Comparison of ENCODE assay signal across 1 cellular context in the genomic region with DNA sequence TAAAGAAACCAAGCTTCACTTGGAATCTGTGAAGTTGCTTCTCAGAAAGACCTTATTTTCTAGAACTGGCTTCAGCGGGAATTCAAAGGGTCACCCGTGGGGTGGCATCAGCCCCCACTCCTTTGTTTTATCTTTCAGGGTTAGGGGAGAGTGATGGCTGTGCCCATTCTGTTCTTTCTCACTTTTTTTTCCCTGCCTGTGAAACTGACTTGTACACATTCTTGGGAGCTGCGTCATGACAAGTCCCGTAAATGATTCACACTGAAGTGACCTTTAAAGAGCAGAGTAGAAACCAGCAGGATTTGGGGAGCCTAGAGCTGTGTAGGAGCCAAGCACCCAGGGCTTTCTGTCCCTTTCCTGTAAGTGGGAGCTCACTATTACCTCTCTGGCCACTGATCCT.
TF ChIP-seq lines count a peak whose summit lies in the region.

No MANE protein-coding gene starts in this region.

TF ChIP-seq in GM23338, 12 proteins besides CTCF, POLR2A, EP300 and RAD21 (continued from another document):
- TF ChIP-seq, protein P1, sequence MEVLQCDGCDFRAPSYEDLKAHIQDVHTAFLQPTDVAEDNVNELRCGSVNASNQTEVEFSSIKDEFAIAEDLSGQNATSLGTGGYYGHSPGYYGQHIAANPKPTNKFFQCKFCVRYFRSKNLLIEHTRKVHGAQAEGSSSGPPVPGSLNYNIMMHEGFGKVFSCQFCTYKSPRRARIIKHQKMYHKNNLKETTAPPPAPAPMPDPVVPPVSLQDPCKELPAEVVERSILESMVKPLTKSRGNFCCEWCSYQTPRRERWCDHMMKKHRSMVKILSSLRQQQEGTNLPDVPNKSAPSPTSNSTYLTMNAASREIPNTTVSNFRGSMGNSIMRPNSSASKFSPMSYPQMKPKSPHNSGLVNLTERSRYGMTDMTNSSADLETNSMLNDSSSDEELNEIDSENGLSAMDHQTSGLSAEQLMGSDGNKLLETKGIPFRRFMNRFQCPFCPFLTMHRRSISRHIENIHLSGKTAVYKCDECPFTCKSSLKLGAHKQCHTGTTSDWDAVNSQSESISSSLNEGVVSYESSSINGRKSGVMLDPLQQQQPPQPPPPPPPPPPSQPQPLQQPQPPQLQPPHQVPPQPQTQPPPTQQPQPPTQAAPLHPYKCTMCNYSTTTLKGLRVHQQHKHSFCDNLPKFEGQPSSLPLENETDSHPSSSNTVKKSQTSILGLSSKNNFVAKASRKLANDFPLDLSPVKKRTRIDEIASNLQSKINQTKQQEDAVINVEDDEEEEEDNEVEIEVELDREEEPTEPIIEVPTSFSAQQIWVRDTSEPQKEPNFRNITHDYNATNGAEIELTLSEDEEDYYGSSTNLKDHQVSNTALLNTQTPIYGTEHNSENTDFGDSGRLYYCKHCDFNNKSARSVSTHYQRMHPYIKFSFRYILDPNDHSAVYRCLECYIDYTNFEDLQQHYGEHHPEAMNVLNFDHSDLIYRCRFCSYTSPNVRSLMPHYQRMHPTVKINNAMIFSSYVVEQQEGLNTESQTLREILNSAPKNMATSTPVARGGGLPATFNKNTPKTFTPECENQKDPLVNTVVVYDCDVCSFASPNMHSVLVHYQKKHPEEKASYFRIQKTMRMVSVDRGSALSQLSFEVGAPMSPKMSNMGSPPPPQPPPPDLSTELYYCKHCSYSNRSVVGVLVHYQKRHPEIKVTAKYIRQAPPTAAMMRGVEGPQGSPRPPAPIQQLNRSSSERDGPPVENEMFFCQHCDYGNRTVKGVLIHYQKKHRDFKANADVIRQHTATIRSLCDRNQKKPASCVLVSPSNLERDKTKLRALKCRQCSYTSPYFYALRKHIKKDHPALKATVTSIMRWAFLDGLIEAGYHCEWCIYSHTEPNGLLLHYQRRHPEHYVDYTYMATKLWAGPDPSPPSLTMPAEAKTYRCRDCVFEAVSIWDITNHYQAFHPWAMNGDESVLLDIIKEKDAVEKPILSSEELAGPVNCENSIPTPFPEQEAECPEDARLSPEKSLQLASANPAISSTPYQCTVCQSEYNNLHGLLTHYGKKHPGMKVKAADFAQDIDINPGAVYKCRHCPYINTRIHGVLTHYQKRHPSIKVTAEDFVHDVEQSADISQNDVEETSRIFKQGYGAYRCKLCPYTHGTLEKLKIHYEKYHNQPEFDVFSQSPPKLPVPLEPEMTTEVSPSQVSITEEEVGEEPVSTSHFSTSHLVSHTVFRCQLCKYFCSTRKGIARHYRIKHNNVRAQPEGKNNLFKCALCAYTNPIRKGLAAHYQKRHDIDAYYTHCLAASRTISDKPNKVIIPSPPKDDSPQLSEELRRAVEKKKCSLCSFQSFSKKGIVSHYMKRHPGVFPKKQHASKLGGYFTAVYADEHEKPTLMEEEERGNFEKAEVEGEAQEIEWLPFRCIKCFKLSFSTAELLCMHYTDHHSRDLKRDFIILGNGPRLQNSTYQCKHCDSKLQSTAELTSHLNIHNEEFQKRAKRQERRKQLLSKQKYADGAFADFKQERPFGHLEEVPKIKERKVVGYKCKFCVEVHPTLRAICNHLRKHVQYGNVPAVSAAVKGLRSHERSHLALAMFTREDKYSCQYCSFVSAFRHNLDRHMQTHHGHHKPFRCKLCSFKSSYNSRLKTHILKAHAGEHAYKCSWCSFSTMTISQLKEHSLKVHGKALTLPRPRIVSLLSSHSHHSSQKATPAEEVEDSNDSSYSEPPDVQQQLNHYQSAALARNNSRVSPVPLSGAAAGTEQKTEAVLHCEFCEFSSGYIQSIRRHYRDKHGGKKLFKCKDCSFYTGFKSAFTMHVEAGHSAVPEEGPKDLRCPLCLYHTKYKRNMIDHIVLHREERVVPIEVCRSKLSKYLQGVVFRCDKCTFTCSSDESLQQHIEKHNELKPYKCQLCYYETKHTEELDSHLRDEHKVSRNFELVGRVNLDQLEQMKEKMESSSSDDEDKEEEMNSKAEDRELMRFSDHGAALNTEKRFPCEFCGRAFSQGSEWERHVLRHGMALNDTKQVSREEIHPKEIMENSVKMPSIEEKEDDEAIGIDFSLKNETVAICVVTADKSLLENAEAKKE (CRISPR knock-in tag; IDR thresholded peaks at IDR 0.05) = no peak
- TF ChIP-seq, protein P2, sequence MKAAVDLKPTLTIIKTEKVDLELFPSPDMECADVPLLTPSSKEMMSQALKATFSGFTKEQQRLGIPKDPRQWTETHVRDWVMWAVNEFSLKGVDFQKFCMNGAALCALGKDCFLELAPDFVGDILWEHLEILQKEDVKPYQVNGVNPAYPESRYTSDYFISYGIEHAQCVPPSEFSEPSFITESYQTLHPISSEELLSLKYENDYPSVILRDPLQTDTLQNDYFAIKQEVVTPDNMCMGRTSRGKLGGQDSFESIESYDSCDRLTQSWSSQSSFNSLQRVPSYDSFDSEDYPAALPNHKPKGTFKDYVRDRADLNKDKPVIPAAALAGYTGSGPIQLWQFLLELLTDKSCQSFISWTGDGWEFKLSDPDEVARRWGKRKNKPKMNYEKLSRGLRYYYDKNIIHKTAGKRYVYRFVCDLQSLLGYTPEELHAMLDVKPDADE (IDR thresholded peaks at IDR 0.05) = no peak
TF ChIP-seq in GM23338: peak in this region for 0.
